Comparison of ENCODE assay signal across 8 cellular contexts in genomic region chr19:12295191-12295590, GRCh38. TPM values are rescaled to one million over a fixed set of nuclear protein-coding genes. Genes with fewer than 3 reads are reported as not detected.
DNase-seq lines count a peak whose midpoint lies in the region; ATAC-seq and TF ChIP-seq lines count a peak whose summit lies in the region.

No MANE protein-coding gene starts in this region.

- no peak for TF ChIP-seq CTCF in tibial artery (IDR thresholded peaks at IDR 0.05)

- H3K27me3 ChIP-seq in layer of hippocampus (ENCODE audit: control insufficient read depth, insufficient read depth, low read length) (no peaks in the 10 kb centered on the region), tibial artery (no peaks in the 10 kb centered on the region)

- peaks cover 34% of the 10 kb centered on the region for H3K36me3 Mint-ChIP-seq in T-helper 2 cell treated with Interferon-gamma antibody and Interleukin-4, amounts not matched to agents 5 μg/mL and 100 μg/mL, for 36 hours (ENCODE audit: low read depth)
- H3K36me3 Mint-ChIP-seq in activated naive CD4-positive, alpha-beta T cell treated with anti-CD3 and anti-CD28 coated beads, Interleukin-2, amount 50 U/mL, for 72 hours = peaks cover 14 to 32% of the 10 kb centered on the region in 2 donors

- no peak for ATAC-seq in activated naive CD4-positive, alpha-beta T cell treated with anti-CD3 and anti-CD28 coated beads, Interleukin-2, amount 50 U/mL, for 72 hours
- ATAC-seq in GM18517 (IDR thresholded peaks at IDR 0.05; ENCODE audit: unreplicated experiment) = no peak

- peaks cover 25% of the 10 kb centered on the region for H3K4me1 Mint-ChIP-seq in T-helper 2 cell treated with Interferon-gamma antibody and Interleukin-4, amounts not matched to agents 5 μg/mL and 100 μg/mL, for 36 hours (ENCODE audit: low read depth)

- peak overlapping the region; percentile 79 for H3K27ac ChIP-seq in layer of hippocampus (ENCODE audit: low read depth, low read length)
- peak overlapping the region; percentile 95 to 96 for H3K27ac ChIP-seq in tibial artery

- peak overlapping the region; percentile 96 to 97 for H3K4me3 ChIP-seq in tibial artery

- H3K4me3 Mint-ChIP-seq in T-helper 2 cell treated with Interferon-gamma antibody and Interleukin-4, amounts not matched to agents 5 μg/mL and 100 μg/mL, for 36 hours = peak overlapping the region; percentile 98

- no peak for DNase-seq in T-helper 2 cell treated with Interferon-gamma antibody and Interleukin-4, amounts not matched to agents 5 μg/mL and 100 μg/mL, for 36 hours (ENCODE audit: low spot score)
- DNase-seq in T-helper 2 cell (no peak), tibial artery (no peak), A172 (ENCODE audit: low spot score) (no peak), NCI-H1105 (lab: John Stamatoyannopoulos, UW) (no peak)
- no peak for DNase-seq in activated naive CD4-positive, alpha-beta T cell treated with anti-CD3 and anti-CD28 coated beads, Interleukin-2, amount 50 U/mL, for 72 hours (ENCODE audit: low spot score in 2 of 2)

- H3K36me3 ChIP-seq in tibial artery = no peaks in the 10 kb centered on the region

- intact Hi-C loops in tibial artery (cut with DNase I; ENCODE audit: low total_unique reads) = loop anchor here (10.0 kb wide), 1 partner anchor 130 kb away; the partner anchor contains the start of gene ZNF136

- peaks cover 0 to 31% (median 17%) of the 10 kb centered on the region in 4 donors for H3K4me1 ChIP-seq in tibial artery

- H3K9me3 Mint-ChIP-seq in T-helper 2 cell treated with Interferon-gamma antibody and Interleukin-4, amounts not matched to agents 5 μg/mL and 100 μg/mL, for 36 hours = peaks cover 39% of the 10 kb centered on the region
- no peaks in the 10 kb centered on the region for H3K9me3 Mint-ChIP-seq in activated naive CD4-positive, alpha-beta T cell treated with anti-CD3 and anti-CD28 coated beads, Interleukin-2, amount 50 U/mL, for 72 hours

- no peaks in the 10 kb centered on the region for H3K27me3 Mint-ChIP-seq in T-helper 2 cell treated with Interferon-gamma antibody and Interleukin-4, amounts not matched to agents 5 μg/mL and 100 μg/mL, for 36 hours (ENCODE audit: low read depth)

- H3K27ac Mint-ChIP-seq in T-helper 2 cell treated with Interferon-gamma antibody and Interleukin-4, amounts not matched to agents 5 μg/mL and 100 μg/mL, for 36 hours = peak overlapping the region; percentile 97
- peak overlapping the region; percentile 95 to 98 for H3K27ac Mint-ChIP-seq in activated naive CD4-positive, alpha-beta T cell treated with anti-CD3 and anti-CD28 coated beads, Interleukin-2, amount 50 U/mL, for 72 hours

- H3K9me3 ChIP-seq in tibial artery = no peaks in the 10 kb centered on the region

RNA-seq across cellular contexts. Expression of gene ZNF44, which starts 0.5 kb away (rescaled TPM):
- total RNA-seq in activated naive CD4-positive, alpha-beta T cell treated with anti-CD3 and anti-CD28 coated beads, Interleukin-2, amount 50 U/mL, for 72 hours = 10 to 100 TPM in 1 of 2 donors, 1 to 10 TPM in 1; 6.6 to 15.5 TPM
- total RNA-seq in A172 (2014; rRNA removed; shearing (Covaris generic)) = 8.7 and 9.6 TPM in 2 replicates

RNA-seq across cellular contexts. Expression of gene ZNF563, which starts 38.2 kb away (rescaled TPM):
- total RNA-seq in activated naive CD4-positive, alpha-beta T cell treated with anti-CD3 and anti-CD28 coated beads, Interleukin-2, amount 50 U/mL, for 72 hours = 10 to 100 TPM in 1 of 2 donors, 1 to 10 TPM in 1; 4.8 to 10.8 TPM
- not detected in 2 replicates for total RNA-seq in A172 (2014; rRNA removed; shearing (Covaris generic))
